ENCODE assay signal across 13 cellular contexts in the genomic region with DNA sequence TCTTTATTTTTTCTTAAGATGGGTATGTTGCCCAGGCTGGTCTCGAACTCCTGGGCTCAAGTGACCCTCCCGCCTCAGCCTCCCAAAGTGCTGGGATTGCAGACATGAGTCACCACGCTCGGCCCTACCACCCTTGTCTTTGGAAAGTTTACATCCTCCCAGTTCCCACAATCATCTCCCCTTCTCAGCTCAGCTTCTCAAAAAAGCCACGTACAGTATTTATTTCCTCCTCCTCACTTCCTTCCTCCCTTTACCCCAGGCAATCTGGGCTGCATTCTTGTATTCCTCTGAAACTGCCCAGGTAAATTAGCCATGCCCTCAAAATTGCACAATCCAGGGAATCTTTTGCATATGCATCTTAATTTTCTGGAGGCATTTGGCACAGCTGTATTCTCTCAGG. TPM values are rescaled to one million over a fixed set of nuclear protein-coding genes. Genes with fewer than 3 reads are reported as not detected.
DNase-seq lines count a peak whose midpoint lies in the region; ATAC-seq and TF ChIP-seq lines count a peak whose summit lies in the region.
"Had no signal": no experiment of that assay in that cellular context is flagged by ENCODE, and none has a peak within 500 bp of the region (broad histone marks: within the 10 kb centered on the region; RNA-seq: fewer than 3 reads in every experiment).

No MANE protein-coding gene starts in this region.

- H3K9me3 ChIP-seq in A673 (ENCODE audit: low read depth, low read length, poor library complexity, severe bottlenecking) (no peaks in the 10 kb centered on the region), GM23248 (ENCODE audit: low read depth) (no peaks in the 10 kb centered on the region), left lung (no peaks in the 10 kb centered on the region)
- H3K9me3 ChIP-seq: ascending aorta had no signal

- peak; percentile 65 for ATAC-seq in left lung

- WGBS in GM23248 (ENCODE audit: low coverage in 1 of 2, low lambda C conversion rate in 2 of 2, missing lambda C conversion rate in 2 of 2), 2 experiments = 77 to 78% methylated on average over 4 to 5 of the region's 5 CpGs

- POLR2A ChIA-PET in A673 (lab: Charles Lee; ENCODE audit: low non-redundant PET) = no interaction called here

- in situ Hi-C loops in GM23248 (cut with MboI) (no loop called here), SK-MEL-5 (cut with HindIII; ENCODE audit: low pct_unique_long_range_greater_than_20kb, low sequenced_read_pairs) (no loop called here)

- CTCF ChIA-PET in A673 (lab: Charles Lee) = no interaction called here

- no peaks in the 10 kb centered on the region for H3F3A ChIP-seq in GM23248 (ENCODE audit: insufficient read depth)

- no peaks in the 10 kb centered on the region for H3K9me2 ChIP-seq in GM23248 (ENCODE audit: insufficient read depth)

- H3K9ac ChIP-seq in GM23248 = no peak overlapping the region

- no peaks in the 10 kb centered on the region for H4K20me1 ChIP-seq in GM23248 (ENCODE audit: insufficient read depth)

- no peaks in the 10 kb centered on the region for H3K79me2 ChIP-seq in GM23248 (ENCODE audit: insufficient read depth)

- TF ChIP-seq CTCF in A673 (conservative IDR thresholded peaks at IDR 0.05; ENCODE audit: low read depth, low read length) (no peak), left lung (IDR thresholded peaks at IDR 0.05) (no peak), chondrocyte (IDR thresholded peaks at IDR 0.05) (no peak)

- H3K27ac ChIP-seq in A673 (ENCODE audit: low read depth, low read length, poor library complexity, severe bottlenecking) = no peak overlapping the region
- H3K27ac ChIP-seq in GM23248 = no peak overlapping the region
- H3K27ac ChIP-seq in left lung = peak overlapping the region in 1 of 2 donors; percentile 58
- H3K27ac ChIP-seq: ascending aorta, C4-2B had no signal

- BruUV-seq in A673 (replicated peaks; lab: Mats Ljungman, UMichigan) = no TSS peak

- H3K27me3 ChIP-seq in A673 (replicated peaks; ENCODE audit: insufficient read depth, low read depth, low read length, poor library complexity) (no peaks in the 10 kb centered on the region), GM23248 (replicated peaks; ENCODE audit: insufficient read depth) (no peaks in the 10 kb centered on the region), left lung (no peaks in the 10 kb centered on the region)
- H3K27me3 ChIP-seq: ascending aorta had no signal

- H3K27ac Mint-ChIP-seq in chondrocyte (ENCODE audit: unreplicated experiment) = no peak overlapping the region

- intact Hi-C loops in A673 (cut with micrococcal nuclease; ENCODE audit: unreplicated experiment) = no loop called here
- intact Hi-C loops in left lung (cut with DNase I) = no loop called here

- H3K4me2 ChIP-seq in GM23248 (ENCODE audit: unreplicated experiment) = no peak overlapping the region

- no peaks in the 10 kb centered on the region for H3K27me3 Mint-ChIP-seq in chondrocyte (ENCODE audit: low read depth)

- H3K4me1 ChIP-seq in A673 (ENCODE audit: insufficient read depth, low read length, poor library complexity, severe bottlenecking) (peaks cover 9% of the 10 kb centered on the region), GM23248 (ENCODE audit: insufficient read depth) (no peaks in the 10 kb centered on the region), left lung (peaks cover 0 to 13% of the 10 kb centered on the region in 2 donors)
- H3K4me1 ChIP-seq: ascending aorta had no signal

- peaks cover 8% of the 10 kb centered on the region for H3K4me1 Mint-ChIP-seq in chondrocyte (ENCODE audit: low read depth)

- H2AFZ ChIP-seq in GM23248 = no peak overlapping the region

- no peaks in the 10 kb centered on the region for H3K9me3 Mint-ChIP-seq in chondrocyte (ENCODE audit: low read depth)

- DNase-seq in A673 (ENCODE audit: low spot score) = peak; percentile 49
- DNase-seq in GM23248 = peak; percentile 3
- peak; percentile 48 for DNase-seq in SK-MEL-5 (ENCODE audit: low read depth, low spot score)
- DNase-seq in left lung = peak in 1 of 2 donors; percentile 47
- DNase-seq in stimulated activated CD4-positive, alpha-beta T cell treated with anti-CD3 and anti-CD28 coated beads, Interleukin-2, amount 100 ng/mL, for 48 hours = no peak
- no peak for DNase-seq in ureter (ENCODE audit: low spot score)
- no peak for DNase-seq in T-helper 9 cell
- DNase-seq in chondrocyte (ENCODE audit: low spot score) = no peak
- DNase-seq: NCI-H187 treated with DMSO at 0.1 percent for 48 hours; NK-92 treated with Interleukin-12 subunit alpha and Interleukin-12 subunit beta, amount 100 ng/mL, for 24 hours had no signal

- no peaks in the 10 kb centered on the region for H3K36me3 Mint-ChIP-seq in chondrocyte (ENCODE audit: low read depth)

- no peaks in the 10 kb centered on the region for H3K36me3 ChIP-seq in A673 (ENCODE audit: insufficient read depth, low read length, poor library complexity, severe bottlenecking)
- no peaks in the 10 kb centered on the region for H3K36me3 ChIP-seq in GM23248 (ENCODE audit: low read depth)
- no peaks in the 10 kb centered on the region for H3K36me3 ChIP-seq in left lung
- H3K36me3 ChIP-seq: ascending aorta had no signal

- no peak overlapping the region for H3K4me3 Mint-ChIP-seq in chondrocyte (ENCODE audit: unreplicated experiment)

- no peak overlapping the region for H3K4me3 ChIP-seq in A673 (ENCODE audit: low read depth, low read length, poor library complexity, severe bottlenecking)
- H3K4me3 ChIP-seq in GM23248 = no peak overlapping the region
- H3K4me3 ChIP-seq in left lung = no peak overlapping the region
- H3K4me3 ChIP-seq: ascending aorta, skin epidermis had no signal

RNA-seq across cellular contexts. Expression of gene SLC23A2, which starts 7.4 kb away (rescaled TPM):
- total RNA-seq in A673 (2021) (29.4 and 31.5 TPM in 2 replicates), left lung (10 to 100 TPM; 15.8 to 27.1 TPM), ureter (58.8 TPM), chondrocyte (24.0 to 25.1 TPM (median 24.2 TPM) in 3 replicates)
- total RNA-seq in GM23248 (2014; rRNA removed; shearing (Covaris generic)) = 9.6 and 11.0 TPM in 2 replicates
- 5.8 and 5.9 TPM in 2 replicates for polyA plus RNA-seq in GM23248 (2016; fragmentation: Nextera tagmentation; extraction: Ambion mirVana)
- 117 and 120 TPM in 2 replicates for total RNA-seq in SK-MEL-5 (2014; rRNA removed; shearing (Covaris generic))
- polyA plus RNA-seq in SK-MEL-5 (2015; cell fraction: cytosol; rRNA removed) = 159 and 217 TPM in 2 replicates
- 285 and 322 TPM in 2 replicates for polyA plus RNA-seq in SK-MEL-5 (2015; cell fraction: nucleus; rRNA removed)

Comparison
In these comparisons a context has a peak if more than half of its experiments do, and no peak if none do; other contexts are left out.
1. DNase-seq: peak in A673 (single experiment), GM23248 (single experiment) and SK-MEL-5 (single experiment); none in stimulated activated CD4-positive, alpha-beta T cell treated with anti-CD3 and anti-CD28 coated beads, Interleukin-2, amount 100 ng/mL, for 48 hours (0 of 2), ureter (single experiment), T-helper 9 cell (single experiment) and chondrocyte (single experiment).